ENCODE assay signal across 1 cellular context in genomic region chr15:66599536-66600239, GRCh38.
TF ChIP-seq lines count a peak whose summit lies in the region.

No MANE protein-coding gene starts in this region.

TF ChIP-seq in HepG2, 621 proteins besides CTCF, POLR2A, EP300 and RAD21:
- 0 out of 2 replicates have a peak, but pooled peaks have one; percentile 28 for TF ChIP-seq MNT (IDR thresholded peaks at IDR 0.05)
- no peak for TF ChIP-seq ZNF749 (CRISPR knock-in tag; IDR thresholded peaks at IDR 0.05; ENCODE audit: borderline replicate concordance)
TF ChIP-seq in HepG2: peak in this region for 1.
